In genomic region chr1:12553963-12554362, GRCh38 we compare ENCODE assay signal across 1 cellular context.
TF ChIP-seq lines count a peak whose summit lies in the region.

No MANE protein-coding gene starts in this region.

TF ChIP-seq in HCT116, 20 proteins besides CTCF, POLR2A, EP300 and RAD21 (continued from another document):
- TF ChIP-seq ELF1 (IDR thresholded peaks at IDR 0.05; ENCODE audit: borderline replicate concordance, low read depth) = no peak
- no peak for TF ChIP-seq YY1 (IDR thresholded peaks at IDR 0.05; ENCODE audit: extremely low read depth, insufficient replicate concordance, low read depth, low read length)
